In the genomic region with DNA sequence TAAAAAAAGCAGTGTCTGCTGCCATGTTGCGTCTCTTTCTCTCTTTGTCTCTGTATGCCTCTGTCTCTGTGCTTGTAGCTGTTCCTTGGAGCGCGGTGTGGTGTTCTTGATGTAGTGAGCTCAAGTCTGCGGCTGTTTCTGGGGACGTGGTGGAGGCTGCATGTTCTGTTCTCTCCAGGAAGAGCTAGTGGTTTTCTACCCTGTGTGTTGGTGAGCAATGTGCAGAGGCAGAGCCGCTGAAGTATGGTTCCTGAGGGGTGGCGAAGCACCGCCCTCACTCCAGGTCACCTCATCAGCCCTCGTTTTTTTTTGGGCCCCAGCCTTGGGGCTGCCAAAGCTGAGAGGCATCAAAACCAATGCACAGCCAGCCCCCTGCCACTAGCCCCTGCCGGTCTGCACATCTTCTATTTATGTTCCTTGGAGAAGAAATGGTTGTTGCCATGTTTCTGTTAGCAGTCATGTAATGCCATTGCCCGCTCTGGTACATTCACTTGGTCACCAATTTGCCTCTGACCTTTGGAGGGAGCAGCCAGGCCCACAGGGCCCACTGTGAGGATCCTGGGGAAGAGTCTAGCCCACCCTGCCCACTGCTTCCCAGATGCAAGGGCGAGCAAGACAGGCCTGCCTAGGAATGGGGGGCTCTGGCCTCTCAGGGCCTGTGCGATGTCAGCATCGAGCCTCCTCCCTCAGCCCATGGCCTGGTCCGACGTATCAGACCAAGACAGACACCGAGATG, we compare ENCODE assay signal across 11 cellular contexts. TPM values are rescaled to one million over a fixed set of nuclear protein-coding genes. Genes with fewer than 3 reads are reported as not detected.
DNase-seq lines count a peak whose midpoint lies in the region; ATAC-seq, FAIRE-seq and TF ChIP-seq lines count a peak whose summit lies in the region.
"Had no signal": no experiment of that assay in that cellular context is flagged by ENCODE, and none has a peak within 500 bp of the region (broad histone marks: within the 10 kb centered on the region; RNA-seq: fewer than 3 reads in every experiment).

No MANE protein-coding gene starts in this region.

- intact Hi-C loops in CD8-positive, alpha-beta T cell (cut with DNase I, micrococcal nuclease) = loop anchor here in 1 of 2 experiments (1.0 to 5.0 kb wide), 2 partner anchors 11 to 75 kb away; partner anchors contain the start of gene ECH1
- intact Hi-C loops in activated CD4-positive, alpha-beta T cell treated with anti-CD3 and anti-CD28 coated beads for 36 hours (cut with DNase I, micrococcal nuclease) = loop anchor here in 1 of 2 experiments (5.0 kb wide), 1 partner anchor 110 kb away; no protein-coding TSS in a partner anchor
- intact Hi-C loops in spleen (cut with DNase I; ENCODE audit: low total_unique reads) = no loop called here

- in situ Hi-C loops in brain microvascular endothelial cell (cut with HindIII; ENCODE audit: low pct_ligation_motif_present, low sequenced_read_pairs) = no loop called here

- no peaks in the 10 kb centered on the region for H3K27me3 Mint-ChIP-seq in CD8-positive, alpha-beta T cell (ENCODE audit: low read depth)
- no peaks in the 10 kb centered on the region for H3K27me3 Mint-ChIP-seq in activated CD4-positive, alpha-beta T cell treated with anti-CD3 and anti-CD28 coated beads for 36 hours
- no peaks in the 10 kb centered on the region for H3K27me3 Mint-ChIP-seq in activated naive CD8-positive, alpha-beta T cell treated with anti-CD3 and anti-CD28 coated beads, Interleukin-2, amount 10 ng/mL, durations not matched to agents 7 days and 5 days

- TF ChIP-seq POLR2A in spleen (IDR thresholded peaks at IDR 0.05) = no peak

- DNase-seq in CD8-positive, alpha-beta T cell = peak; percentile 38 to 83 (median 71)
- DNase-seq in activated CD4-positive, alpha-beta T cell treated with anti-CD3 and anti-CD28 coated beads for 36 hours = peak; percentile 80
- DNase-seq in activated naive CD8-positive, alpha-beta T cell treated with anti-CD3 and anti-CD28 coated beads, Interleukin-2, amount 10 ng/mL, durations not matched to agents 7 days and 5 days = peak; percentile 71
- peak; percentile 88 for DNase-seq in spleen
- DNase-seq in brain microvascular endothelial cell = no peak
- DNase-seq in hypothalamus (lab: John Stamatoyannopoulos, UW) = no peak
- DNase-seq in HTR-8/SVneo (ENCODE audit: insufficient read length, low spot score) = no peak
- DNase-seq: NCI-H2227 treated with DMSO at 0.1 percent for 48 hours had no signal

- TF ChIP-seq CTCF in CD8-positive, alpha-beta T cell (IDR thresholded peaks at IDR 0.05) = no peak
- TF ChIP-seq CTCF in spleen (IDR thresholded peaks at IDR 0.05 in 8 of 11, conservative IDR thresholded peaks at IDR 0.05 in 3 of 11) (no peak), brain microvascular endothelial cell (IDR thresholded peaks at IDR 0.05; ENCODE audit: low read depth, low read length, missing control alignments) (no peak)

- H3K27ac ChIP-seq in CD8-positive, alpha-beta T cell (ENCODE audit: low read depth, low read length) = peak overlapping the region; percentile 46
- H3K27ac ChIP-seq in spleen (peak overlapping the region; percentile 17 to 99 (median 69)), brain microvascular endothelial cell (no peak overlapping the region)

- POLR2A ChIA-PET in CD8-positive, alpha-beta T cell (lab: Charles Lee) = interaction anchor here (0.7 to 3.8 kb wide), 17 partner anchors 10 to 593 kb away, joined by 3 to 38 read pairs (median 6); partner anchors contain the start of genes ECH1, RINL and RPS16
- POLR2A ChIA-PET in activated CD4-positive, alpha-beta T cell treated with anti-CD3 and anti-CD28 coated beads for 36 hours (lab: Charles Lee) = interaction anchor here (0.5 to 1.4 kb wide), 8 partner anchors 8 to 435 kb away, joined by 3 to 17 read pairs (median 4); partner anchors contain the start of genes ECH1 and NFKBIB
- POLR2A ChIA-PET in activated naive CD8-positive, alpha-beta T cell treated with anti-CD3 and anti-CD28 coated beads, Interleukin-2, amount 10 ng/mL, durations not matched to agents 7 days and 5 days (lab: Charles Lee) = interaction anchor here (0.5 to 3.6 kb wide), 21 partner anchors 9 to 439 kb away, joined by 3 to 55 read pairs (median 4); partner anchors contain the start of genes ECH1, EIF3K, FAM98C and MRPS12

- H3K4me3 Mint-ChIP-seq in CD8-positive, alpha-beta T cell = peak overlapping the region; percentile 72
- H3K4me3 Mint-ChIP-seq in activated CD4-positive, alpha-beta T cell treated with anti-CD3 and anti-CD28 coated beads for 36 hours = peak overlapping the region; percentile 65
- peak overlapping the region; percentile 79 for H3K4me3 Mint-ChIP-seq in activated naive CD8-positive, alpha-beta T cell treated with anti-CD3 and anti-CD28 coated beads, Interleukin-2, amount 10 ng/mL, durations not matched to agents 7 days and 5 days

- H3K36me3 ChIP-seq in CD8-positive, alpha-beta T cell (ENCODE audit: insufficient read depth, low read length) = peaks cover 97% of the 10 kb centered on the region
- H3K36me3 ChIP-seq in spleen (peaks cover 6 to 100% (median 99%) of the 10 kb centered on the region in 6 donors), brain microvascular endothelial cell (replicated peaks) (peaks cover 96% of the 10 kb centered on the region)

- FAIRE-seq in HTR-8/SVneo (lab: Jason Lieb, UNC) = no peak
- FAIRE-seq: keratinocyte had no signal

- peak overlapping the region; percentile 34 for H3K4me3 ChIP-seq in CD8-positive, alpha-beta T cell (ENCODE audit: low read depth, low read length)
- H3K4me3 ChIP-seq in spleen = peak overlapping the region in 3 of 8 donors; percentile 1 to 28 (median 8)
- H3K4me3 ChIP-seq in brain microvascular endothelial cell (ENCODE audit: low read depth, low read length) = no peak overlapping the region
- H3K4me3 ChIP-seq: smooth muscle cell had no signal

- WGBS in spleen, 5 donors = 60 to 86% (median 65%) methylated on average over 15 to 17 of the region's 17 CpGs

- peaks cover 76% of the 10 kb centered on the region for H3K4me1 Mint-ChIP-seq in CD8-positive, alpha-beta T cell (ENCODE audit: low read depth)
- H3K4me1 Mint-ChIP-seq in activated CD4-positive, alpha-beta T cell treated with anti-CD3 and anti-CD28 coated beads for 36 hours = peaks cover 91% of the 10 kb centered on the region
- peaks cover 48% of the 10 kb centered on the region for H3K4me1 Mint-ChIP-seq in activated naive CD8-positive, alpha-beta T cell treated with anti-CD3 and anti-CD28 coated beads, Interleukin-2, amount 10 ng/mL, durations not matched to agents 7 days and 5 days

- H3K4me1 ChIP-seq in CD8-positive, alpha-beta T cell (ENCODE audit: insufficient read depth, low read length) = peaks cover 80% of the 10 kb centered on the region
- peaks cover 37 to 100% (median 83%) of the 10 kb centered on the region in 6 donors for H3K4me1 ChIP-seq in spleen

- ATAC-seq in CD8-positive, alpha-beta T cell = peak; percentile 79
- ATAC-seq in activated CD4-positive, alpha-beta T cell treated with anti-CD3 and anti-CD28 coated beads for 36 hours = peak; percentile 76
- ATAC-seq in activated naive CD8-positive, alpha-beta T cell treated with anti-CD3 and anti-CD28 coated beads, Interleukin-2, amount 10 ng/mL, durations not matched to agents 7 days and 5 days (ENCODE audit: low read depth) = peak; percentile 91
- no peak for ATAC-seq in esophagus mucosa

- H3K36me3 Mint-ChIP-seq in CD8-positive, alpha-beta T cell = peaks cover 94% of the 10 kb centered on the region
- peaks cover 97% of the 10 kb centered on the region for H3K36me3 Mint-ChIP-seq in activated CD4-positive, alpha-beta T cell treated with anti-CD3 and anti-CD28 coated beads for 36 hours (ENCODE audit: low read depth)
- H3K36me3 Mint-ChIP-seq in activated naive CD8-positive, alpha-beta T cell treated with anti-CD3 and anti-CD28 coated beads, Interleukin-2, amount 10 ng/mL, durations not matched to agents 7 days and 5 days = peaks cover 60% of the 10 kb centered on the region

- H3K27me3 ChIP-seq in CD8-positive, alpha-beta T cell (ENCODE audit: insufficient read depth, low read length) = no peaks in the 10 kb centered on the region
- H3K27me3 ChIP-seq in spleen (replicated peaks in 1 of 7) = no peaks in the 10 kb centered on the region
- no peaks in the 10 kb centered on the region for H3K27me3 ChIP-seq in brain microvascular endothelial cell (replicated peaks)

- no peaks in the 10 kb centered on the region for H3K9me3 Mint-ChIP-seq in CD8-positive, alpha-beta T cell
- no peaks in the 10 kb centered on the region for H3K9me3 Mint-ChIP-seq in activated CD4-positive, alpha-beta T cell treated with anti-CD3 and anti-CD28 coated beads for 36 hours (ENCODE audit: low read depth)
- no peaks in the 10 kb centered on the region for H3K9me3 Mint-ChIP-seq in activated naive CD8-positive, alpha-beta T cell treated with anti-CD3 and anti-CD28 coated beads, Interleukin-2, amount 10 ng/mL, durations not matched to agents 7 days and 5 days

- no peaks in the 10 kb centered on the region for H3K9me3 ChIP-seq in CD8-positive, alpha-beta T cell (ENCODE audit: low read length)
- no peaks in the 10 kb centered on the region for H3K9me3 ChIP-seq in spleen

- CTCF ChIA-PET in CD8-positive, alpha-beta T cell (lab: Charles Lee) = interaction anchor here (0.9 to 1.5 kb wide), 10 partner anchors 9 to 327 kb away, joined by 3 to 7 read pairs (median 5); partner anchors contain the start of genes ECH1 and RINL
- CTCF ChIA-PET in activated CD4-positive, alpha-beta T cell treated with anti-CD3 and anti-CD28 coated beads for 36 hours (lab: Charles Lee) = interaction anchor here (0.7 to 1.2 kb wide), 4 partner anchors 11 to 110 kb away, joined by 3 to 5 read pairs (median 4); partner anchors contain the start of gene ECH1

- H3K27ac Mint-ChIP-seq in CD8-positive, alpha-beta T cell = peak overlapping the region; percentile 89
- peak overlapping the region; percentile 98 for H3K27ac Mint-ChIP-seq in activated CD4-positive, alpha-beta T cell treated with anti-CD3 and anti-CD28 coated beads for 36 hours
- peak overlapping the region; percentile 96 for H3K27ac Mint-ChIP-seq in activated naive CD8-positive, alpha-beta T cell treated with anti-CD3 and anti-CD28 coated beads, Interleukin-2, amount 10 ng/mL, durations not matched to agents 7 days and 5 days

RNA-seq across cellular contexts. Expression of gene HNRNPL, which starts 7.2 kb away (rescaled TPM):
- total RNA-seq in CD8-positive, alpha-beta T cell = 100 to 1,000 TPM; 615 to 625 TPM
- total RNA-seq in activated CD4-positive, alpha-beta T cell treated with anti-CD3 and anti-CD28 coated beads for 36 hours = 100 to 1,000 TPM; 714 to 722 TPM
- 100 to 1,000 TPM; 441 to 455 TPM for total RNA-seq in activated naive CD8-positive, alpha-beta T cell treated with anti-CD3 and anti-CD28 coated beads, Interleukin-2, amount 10 ng/mL, durations not matched to agents 7 days and 5 days
- 100 to 1,000 TPM; 188 to 357 (median 294) TPM for total RNA-seq in spleen
- polyA plus RNA-seq in spleen = 100 to 1,000 TPM; 147 to 175 (median 168) TPM
- total RNA-seq in esophagus mucosa = 236 TPM

RNA-seq across cellular contexts. Expression of gene ECH1, which starts 11.0 kb away (rescaled TPM):
- total RNA-seq in CD8-positive, alpha-beta T cell = 10 to 100 TPM; 30.1 to 32.8 TPM
- total RNA-seq in activated CD4-positive, alpha-beta T cell treated with anti-CD3 and anti-CD28 coated beads for 36 hours = 100 to 1,000 TPM; 114 to 154 TPM
- total RNA-seq in activated naive CD8-positive, alpha-beta T cell treated with anti-CD3 and anti-CD28 coated beads, Interleukin-2, amount 10 ng/mL, durations not matched to agents 7 days and 5 days = 100 to 1,000 TPM; 184 TPM
- total RNA-seq in spleen = 100 to 1,000 TPM; 119 to 293 (median 191) TPM
- 100 to 1,000 TPM; 196 to 370 (median 216) TPM for polyA plus RNA-seq in spleen
- 182 TPM for total RNA-seq in esophagus mucosa

RNA-seq across cellular contexts. Expression of gene LGALS4, which starts 29.9 kb away (rescaled TPM):
- total RNA-seq in CD8-positive, alpha-beta T cell = 1 to 10 TPM; 1.8 to 3.4 TPM
- 1 to 10 TPM in 1 of 2 experiments, under 1 TPM in 1; 0.59 to 1.1 TPM for total RNA-seq in activated CD4-positive, alpha-beta T cell treated with anti-CD3 and anti-CD28 coated beads for 36 hours
- 1 to 10 TPM; 3.8 to 4.0 TPM for total RNA-seq in activated naive CD8-positive, alpha-beta T cell treated with anti-CD3 and anti-CD28 coated beads, Interleukin-2, amount 10 ng/mL, durations not matched to agents 7 days and 5 days
- total RNA-seq in spleen (1 to 10 TPM; 1.1 to 7.5 (median 2.8) TPM), esophagus mucosa (0.40 TPM)
- 1 to 10 TPM; 2.9 to 9.6 (median 9.3) TPM for polyA plus RNA-seq in spleen
- total RNA-seq: smooth muscle cell had no signal

RNA-seq across cellular contexts. Expression of gene RINL, which starts 35.5 kb away (rescaled TPM):
- 10 to 100 TPM; 18.1 to 18.4 TPM for total RNA-seq in CD8-positive, alpha-beta T cell
- 10 to 100 TPM; 85.8 to 90.3 TPM for total RNA-seq in activated CD4-positive, alpha-beta T cell treated with anti-CD3 and anti-CD28 coated beads for 36 hours
- 10 to 100 TPM; 71.3 to 74.2 TPM for total RNA-seq in activated naive CD8-positive, alpha-beta T cell treated with anti-CD3 and anti-CD28 coated beads, Interleukin-2, amount 10 ng/mL, durations not matched to agents 7 days and 5 days
- total RNA-seq in spleen = 10 to 100 TPM; 14.5 to 31.3 (median 26.5) TPM
- polyA plus RNA-seq in spleen = 10 to 100 TPM; 26.6 to 42.5 (median 36.0) TPM
- 7.6 TPM for total RNA-seq in esophagus mucosa

RNA-seq across cellular contexts. Expression of gene LGALS7B, which starts 53.6 kb away (rescaled TPM):
- total RNA-seq in CD8-positive, alpha-beta T cell = not detected
- total RNA-seq in activated CD4-positive, alpha-beta T cell treated with anti-CD3 and anti-CD28 coated beads for 36 hours = not detected
- not detected for total RNA-seq in activated naive CD8-positive, alpha-beta T cell treated with anti-CD3 and anti-CD28 coated beads, Interleukin-2, amount 10 ng/mL, durations not matched to agents 7 days and 5 days
- total RNA-seq in spleen = 10 to 100 TPM in 2 of 7 donors, 1 to 10 TPM in 2, not detected in 3; 1.1 to 60.3 (median 17.5) TPM
- 100 to 1,000 TPM in 2 of 3 donors, 1 to 10 TPM in 1; 1.1 to 167 (median 116) TPM for polyA plus RNA-seq in spleen
- 886 TPM for total RNA-seq in esophagus mucosa
- total RNA-seq: smooth muscle cell had no signal
- polyA plus RNA-seq: smooth muscle cell had no signal

Comparison
In these comparisons a context has a peak if more than half of its experiments do, and no peak if none do; other contexts are left out.
1. DNase-seq: peak in CD8-positive, alpha-beta T cell (7 of 7), activated CD4-positive, alpha-beta T cell treated with anti-CD3 and anti-CD28 coated beads for 36 hours (single experiment), activated naive CD8-positive, alpha-beta T cell treated with anti-CD3 and anti-CD28 coated beads, Interleukin-2, amount 10 ng/mL, durations not matched to agents 7 days and 5 days (single experiment) and spleen (single experiment); none in brain microvascular endothelial cell (single experiment), hypothalamus (0 of 51) and HTR-8/SVneo (single experiment).
2. Peak in every context shown above with its lines, with median percentiles within 50 percentile points of each other: H3K27ac Mint-ChIP-seq and H3K4me3 Mint-ChIP-seq.